Comparison of ENCODE assay signal across 28 cellular contexts in genomic region chr6:164195605-164196004, GRCh38.
"Had no signal": no experiment of that assay in that cellular context is flagged by ENCODE, and none has a peak within 500 bp of the region (broad histone marks: within the 10 kb centered on the region; RNA-seq: fewer than 3 reads in every experiment).

No MANE protein-coding gene starts in this region.

- H3K4me1 Mint-ChIP-seq: activated CD4-positive, alpha-beta T cell treated with anti-CD3 and anti-CD28 coated beads, Interleukin-2, amount 10 ng/mL, durations not matched to agents 24 days and 14 days; activated naive CD8-positive, alpha-beta T cell treated with anti-CD3 and anti-CD28 coated beads for 36 hours had no signal

- H3K27me3 ChIP-seq: ascending aorta, cardiac muscle cell, foreskin keratinocyte, heart right ventricle, testis, transverse colon had no signal

- DNase-seq: activated CD4-positive, alpha-beta memory T cell treated with anti-CD3 and anti-CD28 coated beads for 36 hours; activated CD4-positive, alpha-beta T cell treated with anti-CD3 and anti-CD28 coated beads, Interleukin-2, amount 10 ng/mL, durations not matched to agents 24 days and 14 days; activated CD4-positive, CD25-positive, alpha-beta regulatory T cell treated with anti-CD3 and anti-CD28 coated beads, Interleukin-2, amount 50 U/mL, for 72 hours; activated CD8-positive, alpha-beta memory T cell treated with anti-CD3 and anti-CD28 coated beads, Interleukin-2, amount 50 U/mL, for 4 hours; activated effector memory CD4-positive, alpha-beta T cell treated with anti-CD3 and anti-CD28 coated beads, Interleukin-2, amount 50 U/mL, for 16 hours; activated naive CD4-positive, alpha-beta T cell treated with anti-CD3 and anti-CD28 coated beads for 36 hours; activated naive CD8-positive, alpha-beta T cell treated with anti-CD3 and anti-CD28 coated beads for 36 hours; activated T-cell treated with anti-CD3 and anti-CD28 coated beads, Interleukin-2, amount 50 U/mL, for 1 hour; effector memory CD8-positive, alpha-beta T cell; foreskin keratinocyte; heart right ventricle; mucosa of descending colon; stimulated activated CD4-positive, alpha-beta T cell treated with anti-CD3 and anti-CD28 coated beads, Interleukin-12 subunit alpha, Interleukin-12 subunit beta, amount 100 ng/mL, for 4 hours; stimulated activated CD4-positive, alpha-beta T cell treated with anti-CD3 and anti-CD28 coated beads, Interleukin-4, amount 100 ng/mL, for 1 hour; stimulated activated naive CD8-positive, alpha-beta T cell treated with anti-CD3 and anti-CD28 coated beads, Interleukin-15, Interleukin-2, amounts not matched to agents 100 U/mL and 50 U/mL, for 24 hours; T-helper 2 cell; testis; transverse colon had no signal

- H3K27me3 Mint-ChIP-seq: activated CD4-positive, alpha-beta memory T cell treated with anti-CD3 and anti-CD28 coated beads for 36 hours; activated CD4-positive, alpha-beta T cell treated with anti-CD3 and anti-CD28 coated beads, Interleukin-2, amount 10 ng/mL, durations not matched to agents 24 days and 14 days; activated naive CD8-positive, alpha-beta T cell treated with anti-CD3 and anti-CD28 coated beads for 36 hours had no signal

- H3K4me3 Mint-ChIP-seq: activated CD4-positive, alpha-beta memory T cell treated with anti-CD3 and anti-CD28 coated beads for 36 hours; activated CD4-positive, alpha-beta T cell treated with anti-CD3 and anti-CD28 coated beads, Interleukin-2, amount 10 ng/mL, durations not matched to agents 24 days and 14 days; activated naive CD4-positive, alpha-beta T cell treated with anti-CD3 and anti-CD28 coated beads for 36 hours; activated naive CD8-positive, alpha-beta T cell treated with anti-CD3 and anti-CD28 coated beads for 36 hours; activated T-helper 1 cell treated with anti-CD3 and anti-CD28 coated beads, Interleukin-12 subunit alpha, Interleukin-12 subunit beta, Interleukin-2, Interleukin-4 antibody, amounts not matched to agents 30 ng/mL and 10 ng/mL and 1 ng/mL, durations not matched to agents 14 hours and 24 hours and 36 hours; effector memory CD8-positive, alpha-beta T cell; natural killer cell treated with Interleukin-12 subunit alpha and Interleukin-12 subunit beta and Interleukin-15 and Interleukin-18, amount 100 ng/mL, for 72 hours had no signal

- H3K36me3 Mint-ChIP-seq: activated CD4-positive, alpha-beta memory T cell treated with anti-CD3 and anti-CD28 coated beads for 36 hours; activated naive CD8-positive, alpha-beta T cell treated with anti-CD3 and anti-CD28 coated beads for 36 hours; brain; natural killer cell treated with Interleukin-12 subunit alpha and Interleukin-12 subunit beta and Interleukin-15 and Interleukin-18, amount 100 ng/mL, for 72 hours had no signal

- H3K27ac ChIP-seq: ascending aorta, cardiac muscle cell, coronary artery, foreskin keratinocyte, skin epidermis, testis, transverse colon had no signal

- H3K36me3 ChIP-seq: ascending aorta, cardiac muscle cell, heart right ventricle, transverse colon had no signal

- H3K4me1 ChIP-seq: ascending aorta, foreskin keratinocyte, testis, transverse colon had no signal

- H3K9me3 Mint-ChIP-seq: activated CD4-positive, alpha-beta memory T cell treated with anti-CD3 and anti-CD28 coated beads for 36 hours; activated CD4-positive, alpha-beta T cell treated with anti-CD3 and anti-CD28 coated beads, Interleukin-2, amount 10 ng/mL, durations not matched to agents 24 days and 14 days; activated naive CD4-positive, alpha-beta T cell treated with anti-CD3 and anti-CD28 coated beads for 36 hours; activated naive CD8-positive, alpha-beta T cell treated with anti-CD3 and anti-CD28 coated beads for 36 hours; activated T-helper 1 cell treated with anti-CD3 and anti-CD28 coated beads, Interleukin-12 subunit alpha, Interleukin-12 subunit beta, Interleukin-2, Interleukin-4 antibody, amounts not matched to agents 30 ng/mL and 10 ng/mL and 1 ng/mL, durations not matched to agents 14 hours and 24 hours and 36 hours; effector memory CD8-positive, alpha-beta T cell; natural killer cell treated with Interleukin-12 subunit alpha and Interleukin-12 subunit beta and Interleukin-15 and Interleukin-18, amount 100 ng/mL, for 72 hours had no signal

- H3K27ac Mint-ChIP-seq: activated CD4-positive, alpha-beta memory T cell treated with anti-CD3 and anti-CD28 coated beads for 36 hours; activated CD4-positive, alpha-beta T cell treated with anti-CD3 and anti-CD28 coated beads, Interleukin-2, amount 10 ng/mL, durations not matched to agents 24 days and 14 days; activated naive CD4-positive, alpha-beta T cell treated with anti-CD3 and anti-CD28 coated beads for 36 hours; activated naive CD8-positive, alpha-beta T cell treated with anti-CD3 and anti-CD28 coated beads for 36 hours; activated T-helper 1 cell treated with anti-CD3 and anti-CD28 coated beads, Interleukin-12 subunit alpha, Interleukin-12 subunit beta, Interleukin-2, Interleukin-4 antibody, amounts not matched to agents 30 ng/mL and 10 ng/mL and 1 ng/mL, durations not matched to agents 14 hours and 24 hours and 36 hours; effector memory CD8-positive, alpha-beta T cell; natural killer cell treated with Interleukin-12 subunit alpha and Interleukin-12 subunit beta and Interleukin-15 and Interleukin-18, amount 100 ng/mL, for 72 hours had no signal

- ATAC-seq: effector memory CD8-positive, alpha-beta T cell; foreskin keratinocyte; left lobe of liver; mucosa of descending colon; natural killer cell treated with Interleukin-12 subunit alpha and Interleukin-12 subunit beta and Interleukin-15 and Interleukin-18, amount 100 ng/mL, for 72 hours; sciatic nerve; stimulated activated naive CD8-positive, alpha-beta T cell treated with anti-CD3 and anti-CD28 coated beads, Interleukin-15, Interleukin-2, amounts not matched to agents 100 U/mL and 50 U/mL, for 24 hours had no signal

- H3K9me3 ChIP-seq: ascending aorta, heart right ventricle, testis, transverse colon had no signal

- H3K4me3 ChIP-seq: ascending aorta, cardiac muscle cell, coronary artery, heart right ventricle, lung, mucosa of descending colon, skin epidermis, testis, transverse colon had no signal
